In the genomic region with DNA sequence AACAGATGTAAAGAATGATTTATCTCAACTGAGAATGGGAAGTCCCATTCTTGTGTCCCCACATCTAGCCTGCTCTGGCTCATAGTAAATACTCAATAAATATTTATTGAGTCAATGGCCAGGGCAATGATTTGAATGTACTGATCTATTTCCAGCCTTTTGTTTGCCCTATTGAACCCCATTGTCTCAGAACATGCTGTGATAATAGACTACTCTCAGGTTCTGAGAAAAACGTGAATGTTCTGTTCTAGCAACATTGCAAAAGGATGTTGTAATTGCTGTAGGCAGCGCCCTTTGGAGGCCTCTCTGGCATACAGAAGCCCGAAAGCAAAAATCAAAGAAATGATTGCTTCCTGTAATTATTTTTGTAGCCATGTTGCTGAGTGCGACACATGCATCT, we compare ENCODE assay signal across 1 cellular context.
TF ChIP-seq lines count a peak whose summit lies in the region.

No MANE protein-coding gene starts in this region.

TF ChIP-seq in K562, 482 proteins besides CTCF, POLR2A, EP300 and RAD21 (continued from another document):
- TF ChIP-seq, protein P1, sequence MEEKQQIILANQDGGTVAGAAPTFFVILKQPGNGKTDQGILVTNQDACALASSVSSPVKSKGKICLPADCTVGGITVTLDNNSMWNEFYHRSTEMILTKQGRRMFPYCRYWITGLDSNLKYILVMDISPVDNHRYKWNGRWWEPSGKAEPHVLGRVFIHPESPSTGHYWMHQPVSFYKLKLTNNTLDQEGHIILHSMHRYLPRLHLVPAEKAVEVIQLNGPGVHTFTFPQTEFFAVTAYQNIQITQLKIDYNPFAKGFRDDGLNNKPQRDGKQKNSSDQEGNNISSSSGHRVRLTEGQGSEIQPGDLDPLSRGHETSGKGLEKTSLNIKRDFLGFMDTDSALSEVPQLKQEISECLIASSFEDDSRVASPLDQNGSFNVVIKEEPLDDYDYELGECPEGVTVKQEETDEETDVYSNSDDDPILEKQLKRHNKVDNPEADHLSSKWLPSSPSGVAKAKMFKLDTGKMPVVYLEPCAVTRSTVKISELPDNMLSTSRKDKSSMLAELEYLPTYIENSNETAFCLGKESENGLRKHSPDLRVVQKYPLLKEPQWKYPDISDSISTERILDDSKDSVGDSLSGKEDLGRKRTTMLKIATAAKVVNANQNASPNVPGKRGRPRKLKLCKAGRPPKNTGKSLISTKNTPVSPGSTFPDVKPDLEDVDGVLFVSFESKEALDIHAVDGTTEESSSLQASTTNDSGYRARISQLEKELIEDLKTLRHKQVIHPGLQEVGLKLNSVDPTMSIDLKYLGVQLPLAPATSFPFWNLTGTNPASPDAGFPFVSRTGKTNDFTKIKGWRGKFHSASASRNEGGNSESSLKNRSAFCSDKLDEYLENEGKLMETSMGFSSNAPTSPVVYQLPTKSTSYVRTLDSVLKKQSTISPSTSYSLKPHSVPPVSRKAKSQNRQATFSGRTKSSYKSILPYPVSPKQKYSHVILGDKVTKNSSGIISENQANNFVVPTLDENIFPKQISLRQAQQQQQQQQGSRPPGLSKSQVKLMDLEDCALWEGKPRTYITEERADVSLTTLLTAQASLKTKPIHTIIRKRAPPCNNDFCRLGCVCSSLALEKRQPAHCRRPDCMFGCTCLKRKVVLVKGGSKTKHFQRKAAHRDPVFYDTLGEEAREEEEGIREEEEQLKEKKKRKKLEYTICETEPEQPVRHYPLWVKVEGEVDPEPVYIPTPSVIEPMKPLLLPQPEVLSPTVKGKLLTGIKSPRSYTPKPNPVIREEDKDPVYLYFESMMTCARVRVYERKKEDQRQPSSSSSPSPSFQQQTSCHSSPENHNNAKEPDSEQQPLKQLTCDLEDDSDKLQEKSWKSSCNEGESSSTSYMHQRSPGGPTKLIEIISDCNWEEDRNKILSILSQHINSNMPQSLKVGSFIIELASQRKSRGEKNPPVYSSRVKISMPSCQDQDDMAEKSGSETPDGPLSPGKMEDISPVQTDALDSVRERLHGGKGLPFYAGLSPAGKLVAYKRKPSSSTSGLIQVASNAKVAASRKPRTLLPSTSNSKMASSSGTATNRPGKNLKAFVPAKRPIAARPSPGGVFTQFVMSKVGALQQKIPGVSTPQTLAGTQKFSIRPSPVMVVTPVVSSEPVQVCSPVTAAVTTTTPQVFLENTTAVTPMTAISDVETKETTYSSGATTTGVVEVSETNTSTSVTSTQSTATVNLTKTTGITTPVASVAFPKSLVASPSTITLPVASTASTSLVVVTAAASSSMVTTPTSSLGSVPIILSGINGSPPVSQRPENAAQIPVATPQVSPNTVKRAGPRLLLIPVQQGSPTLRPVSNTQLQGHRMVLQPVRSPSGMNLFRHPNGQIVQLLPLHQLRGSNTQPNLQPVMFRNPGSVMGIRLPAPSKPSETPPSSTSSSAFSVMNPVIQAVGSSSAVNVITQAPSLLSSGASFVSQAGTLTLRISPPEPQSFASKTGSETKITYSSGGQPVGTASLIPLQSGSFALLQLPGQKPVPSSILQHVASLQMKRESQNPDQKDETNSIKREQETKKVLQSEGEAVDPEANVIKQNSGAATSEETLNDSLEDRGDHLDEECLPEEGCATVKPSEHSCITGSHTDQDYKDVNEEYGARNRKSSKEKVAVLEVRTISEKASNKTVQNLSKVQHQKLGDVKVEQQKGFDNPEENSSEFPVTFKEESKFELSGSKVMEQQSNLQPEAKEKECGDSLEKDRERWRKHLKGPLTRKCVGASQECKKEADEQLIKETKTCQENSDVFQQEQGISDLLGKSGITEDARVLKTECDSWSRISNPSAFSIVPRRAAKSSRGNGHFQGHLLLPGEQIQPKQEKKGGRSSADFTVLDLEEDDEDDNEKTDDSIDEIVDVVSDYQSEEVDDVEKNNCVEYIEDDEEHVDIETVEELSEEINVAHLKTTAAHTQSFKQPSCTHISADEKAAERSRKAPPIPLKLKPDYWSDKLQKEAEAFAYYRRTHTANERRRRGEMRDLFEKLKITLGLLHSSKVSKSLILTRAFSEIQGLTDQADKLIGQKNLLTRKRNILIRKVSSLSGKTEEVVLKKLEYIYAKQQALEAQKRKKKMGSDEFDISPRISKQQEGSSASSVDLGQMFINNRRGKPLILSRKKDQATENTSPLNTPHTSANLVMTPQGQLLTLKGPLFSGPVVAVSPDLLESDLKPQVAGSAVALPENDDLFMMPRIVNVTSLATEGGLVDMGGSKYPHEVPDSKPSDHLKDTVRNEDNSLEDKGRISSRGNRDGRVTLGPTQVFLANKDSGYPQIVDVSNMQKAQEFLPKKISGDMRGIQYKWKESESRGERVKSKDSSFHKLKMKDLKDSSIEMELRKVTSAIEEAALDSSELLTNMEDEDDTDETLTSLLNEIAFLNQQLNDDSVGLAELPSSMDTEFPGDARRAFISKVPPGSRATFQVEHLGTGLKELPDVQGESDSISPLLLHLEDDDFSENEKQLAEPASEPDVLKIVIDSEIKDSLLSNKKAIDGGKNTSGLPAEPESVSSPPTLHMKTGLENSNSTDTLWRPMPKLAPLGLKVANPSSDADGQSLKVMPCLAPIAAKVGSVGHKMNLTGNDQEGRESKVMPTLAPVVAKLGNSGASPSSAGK (IDR thresholded peaks at IDR 0.05) = no peak
- TF ChIP-seq, protein P2, sequence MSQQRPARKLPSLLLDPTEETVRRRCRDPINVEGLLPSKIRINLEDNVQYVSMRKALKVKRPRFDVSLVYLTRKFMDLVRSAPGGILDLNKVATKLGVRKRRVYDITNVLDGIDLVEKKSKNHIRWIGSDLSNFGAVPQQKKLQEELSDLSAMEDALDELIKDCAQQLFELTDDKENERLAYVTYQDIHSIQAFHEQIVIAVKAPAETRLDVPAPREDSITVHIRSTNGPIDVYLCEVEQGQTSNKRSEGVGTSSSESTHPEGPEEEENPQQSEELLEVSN (IDR thresholded peaks at IDR 0.05; ENCODE audit: borderline replicate concordance in 1 of 2, extremely low read depth in 1 of 2, insufficient read depth in 1 of 2, insufficient read length in 1 of 2, low read depth in 1 of 2, low read length in 1 of 2, poor library complexity in 1 of 2, severe bottlenecking in 1 of 2) = no peak
- no peak for TF ChIP-seq ZBTB8A (IDR thresholded peaks at IDR 0.05; ENCODE audit: partially characterized antibody)
- no peak for TF ChIP-seq CREBBP (IDR thresholded peaks at IDR 0.05; ENCODE audit: low read depth, low read length)
- no peak for TF ChIP-seq IFI16 (CRISPR knock-in tag; IDR thresholded peaks at IDR 0.05)
- TF ChIP-seq ZNF79 (CRISPR knock-in tag; IDR thresholded peaks at IDR 0.05; ENCODE audit: low read depth) = no peak
- TF ChIP-seq, protein P3, sequence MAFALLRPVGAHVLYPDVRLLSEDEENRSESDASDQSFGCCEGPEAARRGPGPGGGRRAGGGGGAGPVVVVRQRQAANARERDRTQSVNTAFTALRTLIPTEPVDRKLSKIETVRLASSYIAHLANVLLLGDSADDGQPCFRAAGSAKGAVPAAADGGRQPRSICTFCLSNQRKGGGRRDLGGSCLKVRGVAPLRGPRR (CRISPR knock-in tag; IDR thresholded peaks at IDR 0.05) = no peak
- TF ChIP-seq NR2C1 (IDR thresholded peaks at IDR 0.05) = no peak
- no peak for TF ChIP-seq NR2C1 (tag; IDR thresholded peaks at IDR 0.05)
- TF ChIP-seq HMG20A (CRISPR knock-in tag; conservative IDR thresholded peaks at IDR 0.05) = no peak
- TF ChIP-seq ADNP (tag; IDR thresholded peaks at IDR 0.05) = no peak
- no peak for TF ChIP-seq ERF (CRISPR knock-in tag; IDR thresholded peaks at IDR 0.05)
- TF ChIP-seq HLTF (IDR thresholded peaks at IDR 0.05) = no peak
- no peak for TF ChIP-seq SMAD2 (IDR thresholded peaks at IDR 0.05; ENCODE audit: low read depth, low read length)
- TF ChIP-seq, protein P4, sequence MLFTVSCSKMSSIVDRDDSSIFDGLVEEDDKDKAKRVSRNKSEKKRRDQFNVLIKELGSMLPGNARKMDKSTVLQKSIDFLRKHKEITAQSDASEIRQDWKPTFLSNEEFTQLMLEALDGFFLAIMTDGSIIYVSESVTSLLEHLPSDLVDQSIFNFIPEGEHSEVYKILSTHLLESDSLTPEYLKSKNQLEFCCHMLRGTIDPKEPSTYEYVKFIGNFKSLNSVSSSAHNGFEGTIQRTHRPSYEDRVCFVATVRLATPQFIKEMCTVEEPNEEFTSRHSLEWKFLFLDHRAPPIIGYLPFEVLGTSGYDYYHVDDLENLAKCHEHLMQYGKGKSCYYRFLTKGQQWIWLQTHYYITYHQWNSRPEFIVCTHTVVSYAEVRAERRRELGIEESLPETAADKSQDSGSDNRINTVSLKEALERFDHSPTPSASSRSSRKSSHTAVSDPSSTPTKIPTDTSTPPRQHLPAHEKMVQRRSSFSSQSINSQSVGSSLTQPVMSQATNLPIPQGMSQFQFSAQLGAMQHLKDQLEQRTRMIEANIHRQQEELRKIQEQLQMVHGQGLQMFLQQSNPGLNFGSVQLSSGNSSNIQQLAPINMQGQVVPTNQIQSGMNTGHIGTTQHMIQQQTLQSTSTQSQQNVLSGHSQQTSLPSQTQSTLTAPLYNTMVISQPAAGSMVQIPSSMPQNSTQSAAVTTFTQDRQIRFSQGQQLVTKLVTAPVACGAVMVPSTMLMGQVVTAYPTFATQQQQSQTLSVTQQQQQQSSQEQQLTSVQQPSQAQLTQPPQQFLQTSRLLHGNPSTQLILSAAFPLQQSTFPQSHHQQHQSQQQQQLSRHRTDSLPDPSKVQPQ (CRISPR knock-in tag; IDR thresholded peaks at IDR 0.05; ENCODE audit: borderline replicate concordance) = no peak
- TF ChIP-seq ZBTB34 (CRISPR knock-in tag; IDR thresholded peaks at IDR 0.05) = no peak
- no peak for TF ChIP-seq FOXA3 (CRISPR knock-in tag; conservative IDR thresholded peaks at IDR 0.05 in 1 of 2, IDR thresholded peaks at IDR 0.05 in 1 of 2)
